Comparison of ENCODE assay signal across 1 cellular context in genomic region chr2:190094471-190094870, GRCh38.
A peak's percentile ranks its signal among the peaks of the same experiment; 100 is the strongest.
TF ChIP-seq lines count a peak whose summit lies in the region.

No MANE protein-coding gene starts in this region.

TF ChIP-seq in K562, 482 proteins besides CTCF, POLR2A, EP300 and RAD21:
- peak; percentile 65 for TF ChIP-seq PKNOX1 (IDR thresholded peaks at IDR 0.05)
- TF ChIP-seq PBX2 (CRISPR knock-in tag; IDR thresholded peaks at IDR 0.05; ENCODE audit: low read depth): no peak
- peak; percentile 77 for TF ChIP-seq PBX2 (tag; conservative IDR thresholded peaks at IDR 0.05; ENCODE audit: low read depth)
- no peak for TF ChIP-seq ZBTB1 (CRISPR knock-in tag; IDR thresholded peaks at IDR 0.05; ENCODE audit: borderline replicate concordance, low read depth)
- peak; percentile 68 for TF ChIP-seq MEIS2 (IDR thresholded peaks at IDR 0.05; ENCODE audit: partially characterized antibody)
